ENCODE assay signal across 14 cellular contexts in the genomic region with DNA sequence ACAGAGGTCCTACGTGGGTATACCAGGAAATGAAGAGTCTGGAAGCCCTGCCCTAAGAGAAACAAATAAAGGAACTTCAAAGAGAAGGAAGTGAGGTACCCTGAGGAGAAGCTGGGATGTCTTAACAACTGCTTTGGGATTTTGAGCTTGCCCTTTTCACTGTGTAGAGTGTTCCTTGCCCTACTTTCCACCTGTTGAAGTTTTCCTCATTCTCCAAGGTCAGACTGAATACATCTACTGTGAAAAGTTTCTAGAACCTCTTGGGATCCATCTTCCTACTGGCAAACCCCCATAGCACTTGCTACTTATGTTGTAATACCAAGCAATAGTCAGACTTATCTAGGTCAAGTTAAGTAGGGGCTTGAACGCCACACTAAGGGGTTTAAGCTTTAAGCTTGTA. TPM values are rescaled to one million over a fixed set of nuclear protein-coding genes. Genes with fewer than 3 reads are reported as not detected.
DNase-seq lines count a peak whose midpoint lies in the region; ATAC-seq and TF ChIP-seq lines count a peak whose summit lies in the region.
"Had no signal": no experiment of that assay in that cellular context is flagged by ENCODE, and none has a peak within 500 bp of the region (broad histone marks: within the 10 kb centered on the region; RNA-seq: fewer than 3 reads in every experiment).

No MANE protein-coding gene starts in this region.

- H3K36me3 ChIP-seq in ACC112 (ENCODE audit: insufficient read depth, low read length) = no peaks in the 10 kb centered on the region
- no peaks in the 10 kb centered on the region for H3K36me3 ChIP-seq in mesendoderm (ENCODE audit: control insufficient read depth, insufficient read depth, low read length)
- H3K36me3 ChIP-seq in body of pancreas (replicated peaks in 1 of 2; ENCODE audit: insufficient read depth in 1 of 2, low read depth in 2 of 2) = no peaks in the 10 kb centered on the region
- H3K36me3 ChIP-seq: sigmoid colon had no signal

- no peak overlapping the region for H3K18ac ChIP-seq in mesendoderm (ENCODE audit: low read length)

- H2AFZ ChIP-seq in ACC112 (ENCODE audit: low read length, unreplicated experiment) = no peak overlapping the region

- TF ChIP-seq POLR2A in body of pancreas (IDR thresholded peaks at IDR 0.05) = no peak

- no peak overlapping the region for H4K5ac ChIP-seq in mesendoderm (ENCODE audit: low read length)

- intact Hi-C loops in activated B cell treated with CpG ODN at 0.5 μM for 24 hours (cut with micrococcal nuclease) (loop anchor here (5.0 kb wide), 2 partner anchors 149 to 1359 kb away; a partner anchor contains a TSS), body of pancreas (cut with DNase I) (no loop called here)

- no peaks in the 10 kb centered on the region for H3K9me3 Mint-ChIP-seq in activated B cell treated with CpG ODN at 0.5 μM for 24 hours

- H4K8ac ChIP-seq in mesendoderm (ENCODE audit: low read depth, low read length) = no peak overlapping the region

- no peak overlapping the region for H3K23ac ChIP-seq in mesendoderm (ENCODE audit: low read length)

- H3K56ac ChIP-seq in mesendoderm (ENCODE audit: low read length) = no peak overlapping the region

- no peak overlapping the region for H2AK5ac ChIP-seq in mesendoderm (ENCODE audit: low read length)

- peaks cover 7% of the 10 kb centered on the region for H3K79me1 ChIP-seq in mesendoderm (ENCODE audit: low read length)

- no peak for TF ChIP-seq CTCF in activated B cell treated with CpG ODN at 0.5 μM for 24 hours (IDR thresholded peaks at IDR 0.05)
- TF ChIP-seq CTCF in body of pancreas (IDR thresholded peaks at IDR 0.05) = no peak

- H3K4me3 Mint-ChIP-seq in activated B cell treated with CpG ODN at 0.5 μM for 24 hours = peak overlapping the region; percentile 91

- peak overlapping the region; percentile 43 for H3K4me2 ChIP-seq in mesendoderm (ENCODE audit: low read length)

- no peaks in the 10 kb centered on the region for H3K27me3 Mint-ChIP-seq in activated B cell treated with CpG ODN at 0.5 μM for 24 hours

- POLR2A ChIA-PET in activated B cell treated with CpG ODN at 0.5 μM for 24 hours (lab: Charles Lee) = interaction anchor here (0.9 to 4.5 kb wide), 2 partner anchors 22 to 72 kb away, joined by 3 to 127 read pairs; a partner anchor contains a TSS

- no peak overlapping the region for H3K4ac ChIP-seq in mesendoderm (ENCODE audit: low read depth, low read length)

- H3K79me2 ChIP-seq in ACC112 (ENCODE audit: control insufficient read depth, insufficient read depth, low read length, unreplicated experiment) (peaks cover 25% of the 10 kb centered on the region), mesendoderm (ENCODE audit: control insufficient read depth, insufficient read depth, low read length) (peaks cover 24% of the 10 kb centered on the region)

- no peak for ATAC-seq in activated B cell treated with CpG ODN at 0.5 μM for 24 hours (ENCODE audit: low read depth)
- ATAC-seq in body of pancreas = no peak
- no peak for ATAC-seq in HG02973 (IDR thresholded peaks at IDR 0.05; ENCODE audit: unreplicated experiment)
- ATAC-seq in GM18511 (IDR thresholded peaks at IDR 0.05; ENCODE audit: unreplicated experiment) = no peak

- H3K9ac ChIP-seq in mesendoderm (ENCODE audit: low read length) = no peak overlapping the region

- DNase-seq in ELR (ENCODE audit: low read depth) (peak; percentile 4), activated B cell treated with CpG ODN at 0.5 μM for 24 hours (no peak), mesendoderm (no peak), body of pancreas (no peak), AG08395 (ENCODE audit: low spot score) (no peak)
- DNase-seq: activated CD4-positive, CD25-positive, alpha-beta regulatory T cell treated with anti-CD3 and anti-CD28 coated beads, Interleukin-2, amount 50 U/mL, for 72 hours; DMS 273 treated with DMSO at 0.1 percent for 48 hours; NCI-H146; RPMI8226; sigmoid colon had no signal

- no peaks in the 10 kb centered on the region for H3K9me3 ChIP-seq in body of pancreas
- H3K9me3 ChIP-seq: sigmoid colon had no signal

- H3K4me3 ChIP-seq in ACC112 (ENCODE audit: low read depth, low read length) (peak overlapping the region; percentile 96; the same call in 1 of the 2 replicates), mesendoderm (ENCODE audit: low read length) (no peak overlapping the region), body of pancreas (no peak overlapping the region)

- no peak overlapping the region for H3K27ac Mint-ChIP-seq in activated B cell treated with CpG ODN at 0.5 μM for 24 hours

- H3K4me1 Mint-ChIP-seq in activated B cell treated with CpG ODN at 0.5 μM for 24 hours = peaks cover 33% of the 10 kb centered on the region

- H2BK5ac ChIP-seq in mesendoderm (ENCODE audit: low read length) = no peak overlapping the region

- no CpG with 5 or more reads among the region's 2 CpGs for WGBS in mesendoderm (ENCODE audit: extremely low coverage, insufficient coverage, low lambda C conversion rate)
- 12 to 14% methylated on average over 2 of the region's 2 CpGs for WGBS in body of pancreas, 2 donors

- no peaks in the 10 kb centered on the region for H3K27me3 ChIP-seq in ACC112 (ENCODE audit: insufficient read depth, low read length)
- no peaks in the 10 kb centered on the region for H3K27me3 ChIP-seq in mesendoderm (ENCODE audit: insufficient read depth, low read length, poor library complexity)
- H3K27me3 ChIP-seq in body of pancreas = no peaks in the 10 kb centered on the region
- H3K27me3 ChIP-seq: sigmoid colon had no signal

- H3K27ac ChIP-seq in ACC112 (ENCODE audit: low read depth, low read length) = no peak overlapping the region
- H3K27ac ChIP-seq in mesendoderm (ENCODE audit: low read depth, low read length) = no peak overlapping the region
- H3K27ac ChIP-seq in body of pancreas = no peak overlapping the region
- H3K27ac ChIP-seq: epithelial cell of prostate had no signal

- H3K4me1 ChIP-seq in ACC112 (ENCODE audit: control insufficient read depth, insufficient read depth, low read length, unreplicated experiment) (peaks cover 22% of the 10 kb centered on the region), mesendoderm (ENCODE audit: control insufficient read depth, low read depth, low read length) (peaks cover 10% of the 10 kb centered on the region), body of pancreas (peaks cover 25% of the 10 kb centered on the region)

- peaks cover 14% of the 10 kb centered on the region for H3K36me3 Mint-ChIP-seq in activated B cell treated with CpG ODN at 0.5 μM for 24 hours (ENCODE audit: low read depth)

- CTCF ChIA-PET in activated B cell treated with CpG ODN at 0.5 μM for 24 hours (lab: Charles Lee) = interaction anchor here (2.8 kb wide), 1 partner anchor 71 kb away, joined by 17 read pairs; a partner anchor contains a TSS

- H2BK120ac ChIP-seq in mesendoderm (ENCODE audit: low read depth, low read length) = no peak overlapping the region

- H2BK15ac ChIP-seq in mesendoderm (replicated peaks; ENCODE audit: low read depth) = no peak overlapping the region

RNA-seq across cellular contexts. Expression of a gene that starts 1.2 kb away (rescaled TPM):
- total RNA-seq in activated B cell treated with CpG ODN at 0.5 μM for 24 hours (48.3 and 49.1 TPM in 2 replicates), body of pancreas (10 to 100 TPM; 17.1 to 19.8 TPM)
- polyA plus RNA-seq in mesendoderm (2013, experiment 1 of 2) = 35.6 TPM
- polyA plus RNA-seq in mesendoderm (2013, experiment 2 of 2) = 36.6 TPM
